In the genomic region with DNA sequence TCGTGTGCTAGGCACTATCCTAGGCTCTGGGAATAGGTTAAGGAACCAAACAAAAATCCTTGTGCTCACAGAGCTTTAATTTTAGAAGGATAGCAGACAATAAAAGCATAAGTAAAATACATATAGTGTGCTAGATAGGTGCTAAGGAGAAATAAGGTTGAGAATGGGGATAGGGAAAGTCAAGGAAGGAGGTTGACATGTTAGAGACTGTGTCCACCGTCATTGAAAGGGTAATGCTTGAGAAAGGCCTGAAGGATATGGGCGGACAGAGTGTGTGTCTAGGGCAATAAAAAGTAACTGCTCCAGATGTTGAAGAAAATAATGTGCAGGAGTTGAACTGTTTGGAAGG, we compare ENCODE assay signal across 8 cellular contexts. TPM values are rescaled to one million over a fixed set of nuclear protein-coding genes. Genes with fewer than 3 reads are reported as not detected.
A peak's percentile ranks its signal among the peaks of the same experiment; 100 is the strongest.
DNase-seq lines count a peak whose midpoint lies in the region; ATAC-seq and TF ChIP-seq lines count a peak whose summit lies in the region.

No MANE protein-coding gene starts in this region.

- H3K36me3 ChIP-seq in ES-I3 (ENCODE audit: insufficient read depth, low read length), result no peaks in the 10 kb centered on the region
- no peaks in the 10 kb centered on the region for H3K36me3 ChIP-seq in neural progenitor cell

- H3K79me2 ChIP-seq in neural progenitor cell (ENCODE audit: low read depth), result no peaks in the 10 kb centered on the region

- peak overlapping the region; percentile 68 for H3K4me3 ChIP-seq in neural progenitor cell

- peak; percentile 11 for ATAC-seq in HG03354 (IDR thresholded peaks at IDR 0.05; ENCODE audit: poor library complexity, severe bottlenecking, unreplicated experiment)

- H3K4me1 ChIP-seq in ES-I3 (ENCODE audit: insufficient read depth, low read length) (no peaks in the 10 kb centered on the region; the same call in 1 of the 2 replicates), neural progenitor cell (peaks cover 15% of the 10 kb centered on the region)

- peak overlapping the region; percentile 72 for H3K4me2 ChIP-seq in neural progenitor cell

- no peaks in the 10 kb centered on the region for H3K36me3 Mint-ChIP-seq in neural progenitor cell

- H3K9ac ChIP-seq in ES-I3 (ENCODE audit: low read depth, low read length), result peak overlapping the region; percentile 83; the same call in 1 of the 2 replicates
- no peak overlapping the region for H3K9ac ChIP-seq in neural progenitor cell

- H2AFZ ChIP-seq in neural progenitor cell (replicated peaks), result peak overlapping the region; percentile 15

- no peaks in the 10 kb centered on the region for H4K20me1 ChIP-seq in neural progenitor cell (ENCODE audit: low read depth)

- peaks cover 40% of the 10 kb centered on the region for H3F3A ChIP-seq in neural progenitor cell (ENCODE audit: low read depth)

- DNase-seq in cerebellum (ENCODE audit: low spot score), result peak; percentile 9
- DNase-seq in neural progenitor cell (ENCODE audit: low spot score), result no peak
- no peak for DNase-seq in NCI-H2107 treated with DMSO at 0.1 percent for 48 hours (lab: John Stamatoyannopoulos, UW; ENCODE audit: unreplicated experiment)
- no peak for DNase-seq in HT-29 (ENCODE audit: low spot score)
- no peak for DNase-seq in foreskin melanocyte
- DNase-seq in effector CD8-positive, alpha-beta T cell (lab: John Stamatoyannopoulos, UW), result no peak

- no peak for TF ChIP-seq CTCF in neural progenitor cell (IDR thresholded peaks at IDR 0.05)

- H3K4me1 Mint-ChIP-seq in neural progenitor cell, result peaks cover 14% of the 10 kb centered on the region

- no peak overlapping the region for H3K27ac ChIP-seq in neural progenitor cell

- H3K9me3 ChIP-seq in ES-I3 (ENCODE audit: control insufficient read depth, insufficient read depth, low read length) (no peaks in the 10 kb centered on the region), neural progenitor cell (ENCODE audit: low read depth) (no peaks in the 10 kb centered on the region)

- H3K4me3 Mint-ChIP-seq in neural progenitor cell, result peak overlapping the region; percentile 90

- H3K27me3 ChIP-seq in neural progenitor cell, result peaks cover 43% of the 10 kb centered on the region

- peaks cover 3% of the 10 kb centered on the region for H3K9me3 Mint-ChIP-seq in neural progenitor cell

- H3K27ac Mint-ChIP-seq in neural progenitor cell, result no peak overlapping the region

- H3K27me3 Mint-ChIP-seq in neural progenitor cell (ENCODE audit: insufficient read depth, low read depth), result peaks cover 20% of the 10 kb centered on the region

RNA-seq across cellular contexts. Expression of a gene that starts 0.5 kb away (rescaled TPM):
- 10.2 TPM for total RNA-seq in cerebellum
- 5.6 and 8.1 TPM in 2 replicates for total RNA-seq in neural progenitor cell (ENCODE audit: low replicate concordance)
- 7.3 and 8.7 TPM in 2 replicates for total RNA-seq in HT-29 (2014; rRNA removed; shearing (Covaris generic))
